ENCODE assay signal across 1 cellular context in genomic region chr2:205210494-205210893, GRCh38.
TF ChIP-seq lines count a peak whose summit lies in the region.

No MANE protein-coding gene starts in this region.

TF ChIP-seq in HepG2, 621 proteins besides CTCF, POLR2A, EP300 and RAD21 (continued from another document):
- TF ChIP-seq MAFK (conservative IDR thresholded peaks at IDR 0.05 in 1 of 2, IDR thresholded peaks at IDR 0.05 in 1 of 2; ENCODE audit: low read length in 2 of 2) (peak; percentile 78), ZNF510 (CRISPR knock-in tag; IDR thresholded peaks at IDR 0.05; ENCODE audit: low read depth) (no peak), AGO1 (IDR thresholded peaks at IDR 0.05; ENCODE audit: low read depth, low read length, poor library complexity, severe bottlenecking) (no peak), MAFF (IDR thresholded peaks at IDR 0.05; ENCODE audit: low read depth, low read length) (peak; percentile 69), NR2C2 (CRISPR knock-in tag; IDR thresholded peaks at IDR 0.05; ENCODE audit: borderline replicate concordance) (no peak), DPF2 (CRISPR knock-in tag; IDR thresholded peaks at IDR 0.05; ENCODE audit: borderline replicate concordance, low read depth) (no peak)
